Comparison of ENCODE assay signal across 12 cellular contexts in the genomic region with DNA sequence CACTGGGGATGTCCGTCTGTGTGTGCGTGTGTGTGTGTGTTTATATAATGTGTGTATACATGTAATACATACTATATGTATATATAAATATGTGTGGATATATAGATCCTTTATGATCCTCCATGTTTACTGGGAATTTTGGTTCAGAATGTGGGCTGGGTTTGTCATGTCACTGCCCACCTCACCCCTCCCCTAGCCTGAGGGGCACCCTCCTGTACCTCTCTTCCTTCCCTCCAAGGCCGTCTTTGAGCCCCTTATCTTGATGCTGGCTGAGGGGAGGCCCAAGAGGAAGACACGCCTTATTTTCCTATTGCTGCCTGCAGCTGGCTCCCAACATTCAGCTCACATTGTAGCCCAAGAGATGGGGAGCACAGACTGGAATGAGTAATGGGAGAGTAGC. TPM values are rescaled to one million over a fixed set of nuclear protein-coding genes. Genes with fewer than 3 reads are reported as not detected.
DNase-seq lines count a peak whose midpoint lies in the region; FAIRE-seq and TF ChIP-seq lines count a peak whose summit lies in the region.
"Had no signal": no experiment of that assay in that cellular context is flagged by ENCODE, and none has a peak within 500 bp of the region (broad histone marks: within the 10 kb centered on the region; RNA-seq: fewer than 3 reads in every experiment).

No MANE protein-coding gene starts in this region.

- H3K4me2 ChIP-seq in GM23248 (ENCODE audit: unreplicated experiment) (peak overlapping the region; percentile 84), keratinocyte (ENCODE audit: control insufficient read depth, extremely low read depth, insufficient read depth, low read depth, low read length) (peak overlapping the region; percentile 98)

- H3K4me3 ChIP-seq in GM23248 (peak overlapping the region; percentile 92), keratinocyte (ENCODE audit: control insufficient read depth in 2 of 3, extremely low read depth in 1 of 3, insufficient read depth in 2 of 3, low read depth in 1 of 3, low read length in 3 of 3) (peak overlapping the region in 1 of 3 experiments; percentile 83)

- DNase-seq in GM23248 (no peak), keratinocyte (ENCODE audit: low read depth, low spot score) (no peak), HCEC 1CT (no peak), inferior parietal cortex (ENCODE audit: extremely low spot score) (no peak), NCI-H1048 (lab: John Stamatoyannopoulos, UW) (no peak)
- DNase-seq in activated CD8-positive, alpha-beta memory T cell treated with anti-CD3 and anti-CD28 coated beads, Interleukin-2, amount 50 U/mL, for 48 hours = peak; percentile 43
- DNase-seq in stimulated activated CD8-positive, alpha-beta memory T cell treated with anti-CD3 and anti-CD28 coated beads, Interleukin-4, amount 100 ng/mL, for 48 hours = peak; percentile 19
- DNase-seq: activated CD4-positive, CD25-positive, alpha-beta regulatory T cell treated with anti-CD3 and anti-CD28 coated beads, Interleukin-2, amount 50 U/mL, for 72 hours; activated naive CD4-positive, alpha-beta T cell treated with anti-CD3 and anti-CD28 coated beads, Interleukin-2, amount 50 U/mL, for 16 hours; SHP77; stimulated activated CD4-positive, alpha-beta T cell treated with anti-CD3 and anti-CD28 coated beads, Interleukin-1b, Interleukin-23, amount 100 ng/mL, for 48 hours; stimulated activated naive CD8-positive, alpha-beta T cell treated with anti-CD3 and anti-CD28 coated beads, Interleukin-15, Interleukin-2, amounts not matched to agents 100 U/mL and 50 U/mL, for 24 hours had no signal

- H3K9me3 ChIP-seq in GM23248 (ENCODE audit: low read depth) = no peaks in the 10 kb centered on the region
- H3K9me3 ChIP-seq in keratinocyte (ENCODE audit: control insufficient read depth, low read depth, low read length) = no peaks in the 10 kb centered on the region

- peaks cover 11% of the 10 kb centered on the region for H3F3A ChIP-seq in GM23248 (ENCODE audit: insufficient read depth)

- H3K36me3 ChIP-seq in GM23248 (ENCODE audit: low read depth) (peaks cover 33% of the 10 kb centered on the region), keratinocyte (ENCODE audit: control insufficient read depth in 2 of 2, extremely low read depth in 1 of 2, insufficient read depth in 2 of 2, low read length in 2 of 2) (peaks cover 38 to 47% of the 10 kb centered on the region in 2 experiments)

- no peaks in the 10 kb centered on the region for H3K9me1 ChIP-seq in keratinocyte (ENCODE audit: control insufficient read depth, extremely low read depth, insufficient read depth, low read length)

- H3K27ac ChIP-seq in GM23248 (peak overlapping the region; percentile 91), keratinocyte (ENCODE audit: control insufficient read depth, insufficient read depth, low read length) (peak overlapping the region; percentile 94)

- dilution Hi-C loops in keratinocyte (cut with MboI; ENCODE audit: extremely low pct_ligation_motif_present, low sequenced_read_pairs) = no loop called here

- peaks cover 23% of the 10 kb centered on the region for H3K4me1 ChIP-seq in GM23248 (ENCODE audit: insufficient read depth)
- peaks cover 30% of the 10 kb centered on the region for H3K4me1 ChIP-seq in keratinocyte (ENCODE audit: control insufficient read depth, extremely low read depth, insufficient read depth, low read length)

- peak overlapping the region; percentile 93 for H3K9ac ChIP-seq in GM23248
- peak overlapping the region; percentile 96 for H3K9ac ChIP-seq in keratinocyte (ENCODE audit: control insufficient read depth, extremely low read depth, insufficient read depth, low read length)

- no peak for FAIRE-seq in keratinocyte (lab: Jason Lieb, UNC)

- TF ChIP-seq CTCF in keratinocyte (optimal IDR thresholded peaks at IDR 0.05 in 1 of 3, IDR thresholded peaks at IDR 0.05 in 1 of 3, conservative IDR thresholded peaks at IDR 0.05 in 1 of 3; ENCODE audit: extremely low read depth in 1 of 3, insufficient read depth in 2 of 3, low read length in 3 of 3) = no peak

- H3K79me2 ChIP-seq in GM23248 (ENCODE audit: insufficient read depth) (peaks cover 87% of the 10 kb centered on the region), keratinocyte (ENCODE audit: control insufficient read depth, insufficient read depth, low read length) (peaks cover 65% of the 10 kb centered on the region)

- H2AFZ ChIP-seq in GM23248 (no peak overlapping the region), keratinocyte (ENCODE audit: control insufficient read depth, low read length) (no peak overlapping the region)

- in situ Hi-C loops in GM23248 (cut with MboI) = no loop called here

- no peaks in the 10 kb centered on the region; the same call in 1 of the 2 replicates for H4K20me1 ChIP-seq in GM23248 (ENCODE audit: insufficient read depth)
- peaks cover 25% of the 10 kb centered on the region for H4K20me1 ChIP-seq in keratinocyte (ENCODE audit: control insufficient read depth, extremely low read depth, insufficient read depth, low read length)

- WGBS in GM23248 (ENCODE audit: low coverage in 1 of 2, low lambda C conversion rate in 2 of 2, missing lambda C conversion rate in 2 of 2), 2 experiments = 48% methylated on average over 4 of the region's 4 CpGs

- H3K27me3 ChIP-seq in GM23248 (replicated peaks; ENCODE audit: insufficient read depth) (no peaks in the 10 kb centered on the region), keratinocyte (ENCODE audit: control insufficient read depth, extremely low read depth, insufficient read depth, low read length) (no peaks in the 10 kb centered on the region)

- H3K9me2 ChIP-seq in GM23248 (ENCODE audit: insufficient read depth) = no peaks in the 10 kb centered on the region

RNA-seq across cellular contexts. Expression of a gene that starts 2.3 kb away (rescaled TPM):
- 166 and 203 TPM in 2 replicates for total RNA-seq in GM23248 (2014; rRNA removed; shearing (Covaris generic))
- polyA plus RNA-seq in GM23248 (2016; fragmentation: Nextera tagmentation; extraction: Ambion mirVana) = 143 and 145 TPM in 2 replicates
- polyA plus RNA-seq in keratinocyte = 98.8 to 117 TPM (median 111 TPM) in 3 replicates
- 31.8 TPM for polyA plus RNA-seq in keratinocyte (2011; ENCODE audit: low read depth)
- 65.1 and 66.9 TPM in 2 replicates for polyA plus RNA-seq in keratinocyte (2011; cell fraction: cytosol; rRNA removed)
- polyA plus RNA-seq in keratinocyte (2011; cell fraction: nucleus; rRNA removed) = 236 TPM in 2 replicates
- 69.7 and 81.4 TPM in 2 replicates for polyA plus RNA-seq in keratinocyte (2012; ENCODE audit: low replicate concordance)
- 114 to 170 TPM (median 147 TPM) in 3 replicates for polyA minus RNA-seq in keratinocyte
- 81.9 TPM for polyA minus RNA-seq in keratinocyte (2011; cell fraction: cytosol; rRNA and poly(A)+ RNA removed)
- polyA minus RNA-seq in keratinocyte (2011; cell fraction: nucleus; rRNA and poly(A)+ RNA removed) = 136 and 182 TPM in 2 replicates

RNA-seq across cellular contexts. Expression of a gene that starts 2.4 kb away (rescaled TPM):
- 12.3 and 17.2 TPM in 2 replicates for total RNA-seq in GM23248 (2014; rRNA removed; shearing (Covaris generic))
- polyA plus RNA-seq in GM23248 (2016; fragmentation: Nextera tagmentation; extraction: Ambion mirVana) (15.1 and 15.4 TPM in 2 replicates), keratinocyte (12.0 to 22.1 TPM (median 19.8 TPM) in 3 replicates)
- 7.4 TPM for polyA plus RNA-seq in keratinocyte (2011; ENCODE audit: low read depth)
- polyA plus RNA-seq in keratinocyte (2011; cell fraction: cytosol; rRNA removed) = 17.1 and 21.0 TPM in 2 replicates
- 7.7 and 7.8 TPM in 2 replicates for polyA plus RNA-seq in keratinocyte (2011; cell fraction: nucleus; rRNA removed)
- polyA plus RNA-seq in keratinocyte (2012; ENCODE audit: low replicate concordance) = 14.2 and 15.8 TPM in 2 replicates
- polyA minus RNA-seq in keratinocyte = 3.8 to 12.4 TPM (median 7.0 TPM) in 3 replicates
- polyA minus RNA-seq in keratinocyte (2011; cell fraction: cytosol; rRNA and poly(A)+ RNA removed) = 4.8 TPM
- 2.6 and 3.3 TPM in 2 replicates for polyA minus RNA-seq in keratinocyte (2011; cell fraction: nucleus; rRNA and poly(A)+ RNA removed)

RNA-seq across cellular contexts. Expression of a gene that starts 51.3 kb away (rescaled TPM):
- total RNA-seq in GM23248 (2014; rRNA removed; shearing (Covaris generic)) = 62.1 and 76.4 TPM in 2 replicates
- 42.4 and 44.1 TPM in 2 replicates for polyA plus RNA-seq in GM23248 (2016; fragmentation: Nextera tagmentation; extraction: Ambion mirVana)
- polyA plus RNA-seq in keratinocyte = 19.4 to 24.9 TPM (median 22.0 TPM) in 3 replicates
- 91.7 TPM for polyA plus RNA-seq in keratinocyte (2011; ENCODE audit: low read depth)
- polyA plus RNA-seq in keratinocyte (2011; cell fraction: cytosol; rRNA removed) = 24.3 and 40.5 TPM in 2 replicates
- 72.5 and 73.3 TPM in 2 replicates for polyA plus RNA-seq in keratinocyte (2011; cell fraction: nucleus; rRNA removed)
- polyA plus RNA-seq in keratinocyte (2012; ENCODE audit: low replicate concordance) = 27.5 and 32.6 TPM in 2 replicates
- polyA minus RNA-seq in keratinocyte = 23.4 to 28.6 TPM (median 24.8 TPM) in 3 replicates
- polyA minus RNA-seq in keratinocyte (2011; cell fraction: cytosol; rRNA and poly(A)+ RNA removed) = 11.9 TPM
- polyA minus RNA-seq in keratinocyte (2011; cell fraction: nucleus; rRNA and poly(A)+ RNA removed) = 32.7 and 46.7 TPM in 2 replicates

RNA-seq across cellular contexts. Expression of a gene that starts 51.5 kb away (rescaled TPM):
- total RNA-seq in GM23248 (2014; rRNA removed; shearing (Covaris generic)) = 9.4 and 10.4 TPM in 2 replicates
- polyA plus RNA-seq in GM23248 (2016; fragmentation: Nextera tagmentation; extraction: Ambion mirVana) = 32.3 and 32.4 TPM in 2 replicates
- 10.7 to 26.1 TPM (median 13.2 TPM) in 3 replicates for polyA plus RNA-seq in keratinocyte
- polyA plus RNA-seq in keratinocyte (2011; ENCODE audit: low read depth) = 28.0 TPM
- 13.9 and 18.7 TPM in 2 replicates for polyA plus RNA-seq in keratinocyte (2011; cell fraction: cytosol; rRNA removed)
- 2.3 and 5.2 TPM in 2 replicates for polyA plus RNA-seq in keratinocyte (2011; cell fraction: nucleus; rRNA removed)
- 13.6 and 21.0 TPM in 2 replicates for polyA plus RNA-seq in keratinocyte (2012; ENCODE audit: low replicate concordance)
- 0.56 to 3.4 TPM (median 0.96 TPM) in 3 replicates for polyA minus RNA-seq in keratinocyte
- 2.7 TPM for polyA minus RNA-seq in keratinocyte (2011; cell fraction: cytosol; rRNA and poly(A)+ RNA removed)
- polyA minus RNA-seq in keratinocyte (2011; cell fraction: nucleus; rRNA and poly(A)+ RNA removed) = 0.32 and 0.93 TPM in 2 replicates

Comparison
In these comparisons a context has a peak if more than half of its experiments do, and no peak if none do; other contexts are left out.
1. DNase-seq: peak in activated CD8-positive, alpha-beta memory T cell treated with anti-CD3 and anti-CD28 coated beads, Interleukin-2, amount 50 U/mL, for 48 hours (single experiment) and stimulated activated CD8-positive, alpha-beta memory T cell treated with anti-CD3 and anti-CD28 coated beads, Interleukin-4, amount 100 ng/mL, for 48 hours (single experiment); none in GM23248 (single experiment), keratinocyte (single experiment), HCEC 1CT (single experiment), inferior parietal cortex (single experiment) and NCI-H1048 (single experiment).